ENCODE assay signal across 1 cellular context in the genomic region with DNA sequence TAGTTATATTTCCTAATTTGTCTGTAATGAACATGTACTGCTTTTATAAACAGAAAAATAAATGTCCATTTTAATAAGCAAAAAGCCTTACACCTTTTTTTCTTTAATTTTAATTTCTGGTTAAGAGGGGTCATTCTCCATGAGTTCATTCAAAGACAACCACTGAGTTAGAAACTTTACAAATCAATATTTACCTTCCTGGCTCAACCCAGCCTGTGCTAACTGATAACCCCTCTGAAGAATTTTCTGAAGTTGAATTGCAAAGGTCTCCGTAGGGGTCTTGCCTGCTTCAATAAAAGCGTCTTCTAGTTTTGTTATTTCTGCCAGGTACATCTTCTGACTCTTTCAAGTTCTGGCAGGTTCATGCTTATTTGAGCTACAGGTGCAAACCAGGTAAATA.
TF ChIP-seq lines count a peak whose summit lies in the region.

No MANE protein-coding gene starts in this region.

TF ChIP-seq in H1, 55 proteins besides CTCF, POLR2A, EP300 and RAD21 (continued from another document):
- TF ChIP-seq, protein P1, sequence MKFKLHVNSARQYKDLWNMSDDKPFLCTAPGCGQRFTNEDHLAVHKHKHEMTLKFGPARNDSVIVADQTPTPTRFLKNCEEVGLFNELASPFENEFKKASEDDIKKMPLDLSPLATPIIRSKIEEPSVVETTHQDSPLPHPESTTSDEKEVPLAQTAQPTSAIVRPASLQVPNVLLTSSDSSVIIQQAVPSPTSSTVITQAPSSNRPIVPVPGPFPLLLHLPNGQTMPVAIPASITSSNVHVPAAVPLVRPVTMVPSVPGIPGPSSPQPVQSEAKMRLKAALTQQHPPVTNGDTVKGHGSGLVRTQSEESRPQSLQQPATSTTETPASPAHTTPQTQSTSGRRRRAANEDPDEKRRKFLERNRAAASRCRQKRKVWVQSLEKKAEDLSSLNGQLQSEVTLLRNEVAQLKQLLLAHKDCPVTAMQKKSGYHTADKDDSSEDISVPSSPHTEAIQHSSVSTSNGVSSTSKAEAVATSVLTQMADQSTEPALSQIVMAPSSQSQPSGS (IDR thresholded peaks at IDR 0.05; ENCODE audit: low read length): no peak
- no peak for TF ChIP-seq GTF2F1 (IDR thresholded peaks at IDR 0.05; ENCODE audit: borderline replicate concordance, low read depth, low read length)
- TF ChIP-seq, protein P2, sequence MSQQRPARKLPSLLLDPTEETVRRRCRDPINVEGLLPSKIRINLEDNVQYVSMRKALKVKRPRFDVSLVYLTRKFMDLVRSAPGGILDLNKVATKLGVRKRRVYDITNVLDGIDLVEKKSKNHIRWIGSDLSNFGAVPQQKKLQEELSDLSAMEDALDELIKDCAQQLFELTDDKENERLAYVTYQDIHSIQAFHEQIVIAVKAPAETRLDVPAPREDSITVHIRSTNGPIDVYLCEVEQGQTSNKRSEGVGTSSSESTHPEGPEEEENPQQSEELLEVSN (IDR thresholded peaks at IDR 0.05): no peak
- TF ChIP-seq CREB1 (IDR thresholded peaks at IDR 0.05): no peak
